Comparison of ENCODE assay signal across 38 cellular contexts in genomic region chr18:51288582-51288981, GRCh38.
"Had no signal": no experiment of that assay in that cellular context is flagged by ENCODE, and none has a peak within 500 bp of the region (broad histone marks: within the 10 kb centered on the region; RNA-seq: fewer than 3 reads in every experiment).

No MANE protein-coding gene starts in this region.

- H3K27me3 ChIP-seq: adrenal gland, body of pancreas, brain microvascular endothelial cell, breast epithelium had no signal

- H3K9me3 ChIP-seq: adrenal gland, body of pancreas, breast epithelium had no signal

- H3K27ac ChIP-seq: adrenal gland, body of pancreas, brain microvascular endothelial cell, breast epithelium, VCaP had no signal

- H3K36me3 Mint-ChIP-seq: activated CD4-positive, alpha-beta memory T cell treated with anti-CD3 and anti-CD28 coated beads for 36 hours; activated naive CD4-positive, alpha-beta T cell treated with anti-CD3 and anti-CD28 coated beads, Interleukin-2, amount 10 ng/mL, durations not matched to agents 7 days and 5 days; activated naive CD8-positive, alpha-beta T cell treated with anti-CD3 and anti-CD28 coated beads for 36 hours had no signal

- FAIRE-seq: astrocyte, TTC549 had no signal

- H3K4me3 ChIP-seq: adrenal gland, body of pancreas, breast epithelium had no signal

- H3K9me3 Mint-ChIP-seq: activated CD4-positive, alpha-beta memory T cell treated with anti-CD3 and anti-CD28 coated beads for 36 hours; activated T-helper 1 cell treated with anti-CD3 and anti-CD28 coated beads, Interleukin-12 subunit alpha, Interleukin-12 subunit beta, Interleukin-2, Interleukin-4 antibody, amounts not matched to agents 30 ng/mL and 10 ng/mL and 1 ng/mL, durations not matched to agents 14 hours and 24 hours and 36 hours; activated T-helper 17 cell treated with anti-CD3 and anti-CD28 coated beads, Interleukin-2, amount 50 U/mL, for 72 hours had no signal

- DNase-seq: activated B cell treated with CpG ODN at 0.5 μM for 24 hours; activated CD4-positive, alpha-beta memory T cell treated with anti-CD3 and anti-CD28 coated beads for 36 hours; activated CD4-positive, alpha-beta T cell treated with anti-CD3 and anti-CD28 coated beads for 4 hours; activated CD4-positive, alpha-beta T cell treated with anti-CD3 and anti-CD28 coated beads, Interleukin-2, amount 10 ng/mL, durations not matched to agents 24 days and 14 days; activated CD4-positive, alpha-beta T cell treated with anti-CD3 and anti-CD28 coated beads, Interleukin-2, amount 50 U/mL, for 1 hour; activated CD4-positive, alpha-beta T cell treated with anti-CD3 and anti-CD28 coated beads, Interleukin-2, amount 50 U/mL, for 4 hours; activated CD4-positive, CD25-positive, alpha-beta regulatory T cell treated with anti-CD3 and anti-CD28 coated beads, Interleukin-2, amount 50 U/mL, for 72 hours; activated CD8-positive, alpha-beta memory T cell treated with anti-CD3 and anti-CD28 coated beads, Interleukin-2, amount 50 U/mL, for 4 hours; activated CD8-positive, alpha-beta T cell treated with anti-CD3 and anti-CD28 coated beads for 36 hours; activated effector memory CD4-positive, alpha-beta T cell treated with anti-CD3 and anti-CD28 coated beads, Interleukin-2, amount 50 U/mL, for 16 hours; activated gamma-delta T cell treated with Interleukin-2 at 50 U/mL for 16 hours; activated naive CD4-positive, alpha-beta T cell; activated naive CD4-positive, alpha-beta T cell treated with anti-CD3 and anti-CD28 coated beads, Interleukin-2, amount 10 ng/mL, durations not matched to agents 7 days and 5 days; activated naive CD8-positive, alpha-beta T cell treated with anti-CD3 and anti-CD28 coated beads for 36 hours; activated T-cell treated with anti-CD3 and anti-CD28 coated beads for 4 hours; activated T-cell treated with anti-CD3 and anti-CD28 coated beads, Interleukin-2, amount 50 U/mL, for 1 hour; activated T-cell treated with anti-CD3 and anti-CD28 coated beads, Interleukin-2, amount 50 U/mL, for 4 hours; activated T-cell treated with anti-CD3 and anti-CD28 coated beads, Interleukin-2, amount 50 U/mL, for 72 hours; amniotic stem cell; aorta; body of pancreas; brain microvascular endothelial cell; caudate nucleus; cerebellar nuclear complex; T-helper 1 cell; T-helper 2 cell; T-helper 9 cell had no signal

- H3K27me3 Mint-ChIP-seq: activated CD4-positive, alpha-beta T cell treated with anti-CD3 and anti-CD28 coated beads, Interleukin-2, amount 10 ng/mL, durations not matched to agents 24 days and 14 days had no signal

- ATAC-seq: activated CD8-positive, alpha-beta T cell treated with anti-CD3 and anti-CD28 coated beads for 36 hours; activated naive CD4-positive, alpha-beta T cell treated with anti-CD3 and anti-CD28 coated beads, Interleukin-2, amount 50 U/mL, for 72 hours; activated T-cell treated with anti-CD3 and anti-CD28 coated beads, Interleukin-2, amount 50 U/mL, for 4 hours; activated T-cell treated with anti-CD3 and anti-CD28 coated beads, Interleukin-2, amount 50 U/mL, for 72 hours; activated T-helper 17 cell treated with anti-CD3 and anti-CD28 coated beads, Interleukin-2, amount 50 U/mL, for 72 hours; body of pancreas had no signal

- H3K4me3 Mint-ChIP-seq: activated B cell treated with CpG ODN at 0.5 μM for 24 hours; activated CD4-positive, alpha-beta memory T cell treated with anti-CD3 and anti-CD28 coated beads for 36 hours; activated CD4-positive, alpha-beta T cell treated with anti-CD3 and anti-CD28 coated beads, Interleukin-2, amount 10 ng/mL, durations not matched to agents 24 days and 14 days; activated CD8-positive, alpha-beta T cell treated with anti-CD3 and anti-CD28 coated beads for 36 hours; activated naive CD4-positive, alpha-beta T cell treated with anti-CD3 and anti-CD28 coated beads, Interleukin-2, amount 10 ng/mL, durations not matched to agents 7 days and 5 days; activated naive CD8-positive, alpha-beta T cell treated with anti-CD3 and anti-CD28 coated beads for 36 hours; activated T-cell treated with anti-CD3 and anti-CD28 coated beads, Interleukin-2, amount 50 U/mL, for 4 hours; activated T-cell treated with anti-CD3 and anti-CD28 coated beads, Interleukin-2, amount 50 U/mL, for 72 hours; activated T-helper 1 cell treated with anti-CD3 and anti-CD28 coated beads, Interleukin-12 subunit alpha, Interleukin-12 subunit beta, Interleukin-2, Interleukin-4 antibody, amounts not matched to agents 30 ng/mL and 10 ng/mL and 1 ng/mL, durations not matched to agents 14 hours and 24 hours and 36 hours; activated T-helper 17 cell treated with anti-CD3 and anti-CD28 coated beads, Interleukin-2, amount 50 U/mL, for 72 hours; central memory CD8-positive, alpha-beta T cell; T-helper 1 cell treated with Interleukin-12 subunit alpha and Interleukin-12 subunit beta and Interleukin-4 antibody, amounts not matched to agents 30 μg/mL and 1 μg/mL, for 36 hours; T-helper 2 cell treated with Interferon-gamma antibody and Interleukin-4, amounts not matched to agents 5 μg/mL and 100 μg/mL, for 36 hours had no signal

- H3K4me1 Mint-ChIP-seq: activated B cell treated with CpG ODN at 0.5 μM for 24 hours; activated CD4-positive, alpha-beta T cell treated with anti-CD3 and anti-CD28 coated beads, Interleukin-2, amount 10 ng/mL, durations not matched to agents 24 days and 14 days; activated naive CD4-positive, alpha-beta T cell treated with anti-CD3 and anti-CD28 coated beads, Interleukin-2, amount 10 ng/mL, durations not matched to agents 7 days and 5 days; activated naive CD8-positive, alpha-beta T cell treated with anti-CD3 and anti-CD28 coated beads for 36 hours; activated T-helper 17 cell treated with anti-CD3 and anti-CD28 coated beads, Interleukin-2, amount 50 U/mL, for 72 hours; central memory CD8-positive, alpha-beta T cell had no signal

- H3K27ac Mint-ChIP-seq: activated B cell treated with CpG ODN at 0.5 μM for 24 hours; activated CD4-positive, alpha-beta memory T cell treated with anti-CD3 and anti-CD28 coated beads for 36 hours; activated CD4-positive, alpha-beta T cell treated with anti-CD3 and anti-CD28 coated beads, Interleukin-2, amount 10 ng/mL, durations not matched to agents 24 days and 14 days; activated CD8-positive, alpha-beta T cell treated with anti-CD3 and anti-CD28 coated beads for 36 hours; activated naive CD4-positive, alpha-beta T cell treated with anti-CD3 and anti-CD28 coated beads, Interleukin-2, amount 10 ng/mL, durations not matched to agents 7 days and 5 days; activated naive CD8-positive, alpha-beta T cell treated with anti-CD3 and anti-CD28 coated beads for 36 hours; activated T-cell treated with anti-CD3 and anti-CD28 coated beads, Interleukin-2, amount 50 U/mL, for 72 hours; activated T-helper 1 cell treated with anti-CD3 and anti-CD28 coated beads, Interleukin-12 subunit alpha, Interleukin-12 subunit beta, Interleukin-2, Interleukin-4 antibody, amounts not matched to agents 30 ng/mL and 10 ng/mL and 1 ng/mL, durations not matched to agents 14 hours and 24 hours and 36 hours; activated T-helper 17 cell treated with anti-CD3 and anti-CD28 coated beads, Interleukin-2, amount 50 U/mL, for 72 hours; T-helper 1 cell treated with Interleukin-12 subunit alpha and Interleukin-12 subunit beta and Interleukin-4 antibody, amounts not matched to agents 30 μg/mL and 1 μg/mL, for 36 hours; T-helper 2 cell treated with Interferon-gamma antibody and Interleukin-4, amounts not matched to agents 5 μg/mL and 100 μg/mL, for 36 hours had no signal

- H3K36me3 ChIP-seq: adrenal gland, brain microvascular endothelial cell, breast epithelium had no signal

- H3K4me1 ChIP-seq: adrenal gland, body of pancreas, breast epithelium had no signal
